ENCODE assay signal across 8 cellular contexts in genomic region chrX:14873676-14874049, GRCh38. TPM values are rescaled to one million over a fixed set of nuclear protein-coding genes. Genes with fewer than 3 reads are reported as not detected.
DNase-seq lines count a peak whose midpoint lies in the region; ATAC-seq, FAIRE-seq and TF ChIP-seq lines count a peak whose summit lies in the region.

No MANE protein-coding gene starts in this region.

- H3K9me3 Mint-ChIP-seq in activated T-cell treated with anti-CD3 and anti-CD28 coated beads, Interleukin-2, amount 50 U/mL, for 4 hours: no peaks in the 10 kb centered on the region
- H3K9me3 Mint-ChIP-seq in astrocyte (ENCODE audit: unreplicated experiment): no peaks in the 10 kb centered on the region

- no peak for ATAC-seq in activated T-cell treated with anti-CD3 and anti-CD28 coated beads, Interleukin-2, amount 50 U/mL, for 4 hours

- H3K4me3 ChIP-seq in astrocyte (ENCODE audit: insufficient read depth, low read depth, low read length): peak overlapping the region; percentile 93
- H3K4me3 ChIP-seq in lower leg skin (ENCODE audit: low read depth, poor library complexity, severe bottlenecking): peak overlapping the region; percentile 72
- H3K4me3 ChIP-seq in tibial artery: peak overlapping the region; percentile 85 to 86

- no peak for DNase-seq in activated T-cell treated with anti-CD3 and anti-CD28 coated beads, Interleukin-2, amount 50 U/mL, for 4 hours
- no peak for DNase-seq in activated T-cell treated with anti-CD3 and anti-CD28 coated beads, Interleukin-2, amount 50 U/mL, for 48 hours
- DNase-seq in astrocyte (ENCODE audit: low read depth) (no peak), lower leg skin (ENCODE audit: low spot score in 2 of 2) (no peak), tibial artery (no peak), NCI-H1092 (lab: John Stamatoyannopoulos, UW) (no peak), amniotic stem cell (lab: John Stamatoyannopoulos, UW) (no peak)
- no peak for DNase-seq in stimulated activated CD4-positive, alpha-beta T cell treated with anti-CD3 and anti-CD28 coated beads, Interleukin-15, amount 100 ng/mL, for 24 hours

- H3K36me3 ChIP-seq in astrocyte (ENCODE audit: insufficient read depth, low read length): no peaks in the 10 kb centered on the region
- H3K36me3 ChIP-seq in tibial artery: peaks cover 0 to 5% (median 0%) of the 10 kb centered on the region in 3 donors

- no peak for TF ChIP-seq POLR2A in lower leg skin (IDR thresholded peaks at IDR 0.05)

- H3K9ac ChIP-seq in astrocyte (ENCODE audit: low read length): peak overlapping the region; percentile 97

- H3K4me2 ChIP-seq in astrocyte (ENCODE audit: low read length): peak overlapping the region; percentile 98

- H3K4me1 Mint-ChIP-seq in activated T-cell treated with anti-CD3 and anti-CD28 coated beads, Interleukin-2, amount 50 U/mL, for 4 hours (ENCODE audit: low read depth): peaks cover 13% of the 10 kb centered on the region
- H3K4me1 Mint-ChIP-seq in astrocyte (ENCODE audit: low read depth, unreplicated experiment): no peaks in the 10 kb centered on the region

- TF ChIP-seq CTCF in astrocyte (IDR thresholded peaks at IDR 0.05; ENCODE audit: insufficient read depth, low read depth, low read length): no peak
- no peak for TF ChIP-seq CTCF in lower leg skin (IDR thresholded peaks at IDR 0.05)
- no peak for TF ChIP-seq CTCF in tibial artery (IDR thresholded peaks at IDR 0.05)

- no peaks in the 10 kb centered on the region for H3K27me3 Mint-ChIP-seq in activated T-cell treated with anti-CD3 and anti-CD28 coated beads, Interleukin-2, amount 50 U/mL, for 4 hours (ENCODE audit: low read depth)
- no peaks in the 10 kb centered on the region for H3K27me3 Mint-ChIP-seq in astrocyte (ENCODE audit: low read depth, unreplicated experiment)

- H3K27ac ChIP-seq in astrocyte (ENCODE audit: low read depth, low read length): peak overlapping the region; percentile 80
- H3K27ac ChIP-seq in tibial artery: peak overlapping the region; percentile 86 to 90

- H3K36me3 Mint-ChIP-seq in activated T-cell treated with anti-CD3 and anti-CD28 coated beads, Interleukin-2, amount 50 U/mL, for 4 hours (ENCODE audit: insufficient read depth): peaks cover 6% of the 10 kb centered on the region
- peaks cover 4% of the 10 kb centered on the region for H3K36me3 Mint-ChIP-seq in astrocyte (ENCODE audit: low read depth, unreplicated experiment)

- H3K4me1 ChIP-seq in astrocyte (ENCODE audit: insufficient read depth, low read length): peaks cover 7% of the 10 kb centered on the region
- H3K4me1 ChIP-seq in tibial artery: peaks cover 0 to 8% (median 0%) of the 10 kb centered on the region in 4 donors

- peak overlapping the region; percentile 83 for H3K4me3 Mint-ChIP-seq in activated T-cell treated with anti-CD3 and anti-CD28 coated beads, Interleukin-2, amount 50 U/mL, for 4 hours
- peak overlapping the region; percentile 89 for H3K4me3 Mint-ChIP-seq in astrocyte (ENCODE audit: unreplicated experiment)

- H3K27me3 ChIP-seq in astrocyte (ENCODE audit: insufficient read depth, low read length) (no peaks in the 10 kb centered on the region), tibial artery (no peaks in the 10 kb centered on the region)

- H4K20me1 ChIP-seq in astrocyte (ENCODE audit: insufficient read depth, low read length): no peaks in the 10 kb centered on the region

- H3K9me3 ChIP-seq in astrocyte (ENCODE audit: insufficient read depth, low read depth, low read length) (no peaks in the 10 kb centered on the region), tibial artery (no peaks in the 10 kb centered on the region)

- peaks cover 45% of the 10 kb centered on the region for H3K79me2 ChIP-seq in astrocyte (ENCODE audit: insufficient read depth, low read length)

- FAIRE-seq in astrocyte (lab: Jason Lieb, UNC): no peak

- 8 to 33% methylated on average over 5 to 8 of the region's 8 CpGs for WGBS in lower leg skin, 2 donors

- H2AFZ ChIP-seq in astrocyte (ENCODE audit: low read depth, low read length): peak overlapping the region; percentile 88

- H3K27ac Mint-ChIP-seq in astrocyte (ENCODE audit: unreplicated experiment): no peak overlapping the region

- intact Hi-C loops in lower leg skin (cut with DNase I; ENCODE audit: low total_unique reads): no loop called here
- intact Hi-C loops in tibial artery (cut with DNase I; ENCODE audit: low total_unique reads): no loop called here

RNA-seq across cellular contexts. Expression of gene MOSPD2, which starts 0.4 kb away (rescaled TPM):
- total RNA-seq in activated T-cell treated with anti-CD3 and anti-CD28 coated beads, Interleukin-2, amount 50 U/mL, for 4 hours: 1 to 10 TPM; 5.5 to 9.4 (median 9.3) TPM
- total RNA-seq in astrocyte (13.9 and 14.6 TPM in 2 replicates), lower leg skin (10 to 100 TPM; 17.3 to 41.5 (median 22.5) TPM)

RNA-seq across cellular contexts. Expression of gene FANCB, which starts 0.8 kb away (rescaled TPM):
- 1 to 10 TPM; 7.9 to 9.8 (median 9.1) TPM for total RNA-seq in activated T-cell treated with anti-CD3 and anti-CD28 coated beads, Interleukin-2, amount 50 U/mL, for 4 hours
- 1.9 and 2.8 TPM in 2 replicates for total RNA-seq in astrocyte
- total RNA-seq in lower leg skin: 1 to 10 TPM in 2 of 4 donors, under 1 TPM in 2; 0.49 to 1.3 (median 1.1) TPM
